In genomic region chrX:153381684-153382532, GRCh38 we compare ENCODE assay signal across 8 cellular contexts. TPM values are rescaled to one million over a fixed set of nuclear protein-coding genes. Genes with fewer than 3 reads are reported as not detected.
DNase-seq lines count a peak whose midpoint lies in the region; ATAC-seq lines count a peak whose summit lies in the region.

No MANE protein-coding gene starts in this region.

- ATAC-seq in left cardiac atrium (peak; percentile 31 to 80), Right ventricle myocardium inferior (no peak), left ventricle myocardium superior (peak; percentile 16), GM21526 (IDR thresholded peaks at IDR 0.05; ENCODE audit: low FRiP score, unreplicated experiment) (no peak)

- DNase-seq in left cardiac atrium (peak; percentile 49), Right ventricle myocardium inferior (ENCODE audit: missing footprints) (no peak), NCI-H146 treated with DMSO at 0.1 percent for 48 hours (lab: John Stamatoyannopoulos, UW; ENCODE audit: unreplicated experiment) (peak; percentile 41), left ventricle myocardium superior (no peak)
- DNase-seq in activated CD4-positive, alpha-beta T cell treated with anti-CD3 and anti-CD28 coated beads, Interleukin-2, amount 10 ng/mL, durations not matched to agents 7 days and 5 days = peak; percentile 28
- peak; percentile 30 for DNase-seq in stimulated activated CD8-positive, alpha-beta memory T cell treated with anti-CD3 and anti-CD28 coated beads, Interleukin-4, amount 100 ng/mL, for 48 hours
- DNase-seq in activated effector memory CD4-positive, alpha-beta T cell treated with Interleukin-2 at 50 U/mL for 16 hours = no peak

- no peaks in the 10 kb centered on the region for H3K36me3 Mint-ChIP-seq in activated CD4-positive, alpha-beta T cell treated with anti-CD3 and anti-CD28 coated beads, Interleukin-2, amount 10 ng/mL, durations not matched to agents 7 days and 5 days (ENCODE audit: low read depth)

- no peaks in the 10 kb centered on the region for H3K27me3 Mint-ChIP-seq in activated CD4-positive, alpha-beta T cell treated with anti-CD3 and anti-CD28 coated beads, Interleukin-2, amount 10 ng/mL, durations not matched to agents 7 days and 5 days

- peak overlapping the region; percentile 41 for H3K27ac Mint-ChIP-seq in activated CD4-positive, alpha-beta T cell treated with anti-CD3 and anti-CD28 coated beads, Interleukin-2, amount 10 ng/mL, durations not matched to agents 7 days and 5 days

- no peaks in the 10 kb centered on the region for H3K9me3 Mint-ChIP-seq in activated CD4-positive, alpha-beta T cell treated with anti-CD3 and anti-CD28 coated beads, Interleukin-2, amount 10 ng/mL, durations not matched to agents 7 days and 5 days

- no peaks in the 10 kb centered on the region for H3K4me1 Mint-ChIP-seq in activated CD4-positive, alpha-beta T cell treated with anti-CD3 and anti-CD28 coated beads, Interleukin-2, amount 10 ng/mL, durations not matched to agents 7 days and 5 days

- H3K4me3 Mint-ChIP-seq in activated CD4-positive, alpha-beta T cell treated with anti-CD3 and anti-CD28 coated beads, Interleukin-2, amount 10 ng/mL, durations not matched to agents 7 days and 5 days = no peak overlapping the region

- intact Hi-C loops in left cardiac atrium (cut with DNase I) = no loop called here
- intact Hi-C loops in Right ventricle myocardium inferior (cut with DNase I) = no loop called here
- intact Hi-C loops in left ventricle myocardium superior (cut with micrococcal nuclease) = no loop called here

- CTCF ChIA-PET in activated CD4-positive, alpha-beta T cell treated with anti-CD3 and anti-CD28 coated beads, Interleukin-2, amount 10 ng/mL, durations not matched to agents 7 days and 5 days (lab: Charles Lee) = interaction anchor here (1.3 kb wide), 1 partner anchor 11 kb away, joined by 3 read pairs; no protein-coding TSS in a partner anchor

- POLR2A ChIA-PET in activated CD4-positive, alpha-beta T cell treated with anti-CD3 and anti-CD28 coated beads, Interleukin-2, amount 10 ng/mL, durations not matched to agents 7 days and 5 days (lab: Charles Lee) = no interaction called here

RNA-seq across cellular contexts. Expression of gene PNMA6E, which starts 19.2 kb away (rescaled TPM):
- total RNA-seq in left cardiac atrium (not detected), Right ventricle myocardium inferior (not detected), left ventricle myocardium superior (not detected)
- total RNA-seq in activated CD4-positive, alpha-beta T cell treated with anti-CD3 and anti-CD28 coated beads, Interleukin-2, amount 10 ng/mL, durations not matched to agents 7 days and 5 days = not detected

RNA-seq across cellular contexts. Expression of gene ZFP92, which starts 29.4 kb away (rescaled TPM):
- total RNA-seq in left cardiac atrium (1 to 10 TPM in 1 of 2 donors, under 1 TPM in 1; 0.85 to 2.0 TPM), Right ventricle myocardium inferior (0.65 TPM), left ventricle myocardium superior (0.57 TPM)
- total RNA-seq in activated CD4-positive, alpha-beta T cell treated with anti-CD3 and anti-CD28 coated beads, Interleukin-2, amount 10 ng/mL, durations not matched to agents 7 days and 5 days = under 1 TPM; 0.52 to 0.60 TPM

RNA-seq across cellular contexts. Expression of gene ZNF275, which starts 48.0 kb away (rescaled TPM):
- 1 to 10 TPM; 4.8 to 7.4 TPM for total RNA-seq in left cardiac atrium
- total RNA-seq in Right ventricle myocardium inferior = 6.5 TPM
- 10 to 100 TPM; 17.4 to 20.2 TPM for total RNA-seq in activated CD4-positive, alpha-beta T cell treated with anti-CD3 and anti-CD28 coated beads, Interleukin-2, amount 10 ng/mL, durations not matched to agents 7 days and 5 days
- 6.1 TPM for total RNA-seq in left ventricle myocardium superior

Comparison
In these comparisons a context has a peak if more than half of its experiments do, and no peak if none do; other contexts are left out.
1. ATAC-seq: peak in left cardiac atrium (2 of 2) and left ventricle myocardium superior (single experiment); none in Right ventricle myocardium inferior (single experiment) and GM21526 (single experiment).
2. DNase-seq: peak in left cardiac atrium (single experiment), NCI-H146 treated with DMSO at 0.1 percent for 48 hours (single experiment), activated CD4-positive, alpha-beta T cell treated with anti-CD3 and anti-CD28 coated beads, Interleukin-2, amount 10 ng/mL, durations not matched to agents 7 days and 5 days (single experiment) and stimulated activated CD8-positive, alpha-beta memory T cell treated with anti-CD3 and anti-CD28 coated beads, Interleukin-4, amount 100 ng/mL, for 48 hours (single experiment); none in Right ventricle myocardium inferior (single experiment), left ventricle myocardium superior (single experiment) and activated effector memory CD4-positive, alpha-beta T cell treated with Interleukin-2 at 50 U/mL for 16 hours (single experiment).